ENCODE assay signal across 1 cellular context in the genomic region with DNA sequence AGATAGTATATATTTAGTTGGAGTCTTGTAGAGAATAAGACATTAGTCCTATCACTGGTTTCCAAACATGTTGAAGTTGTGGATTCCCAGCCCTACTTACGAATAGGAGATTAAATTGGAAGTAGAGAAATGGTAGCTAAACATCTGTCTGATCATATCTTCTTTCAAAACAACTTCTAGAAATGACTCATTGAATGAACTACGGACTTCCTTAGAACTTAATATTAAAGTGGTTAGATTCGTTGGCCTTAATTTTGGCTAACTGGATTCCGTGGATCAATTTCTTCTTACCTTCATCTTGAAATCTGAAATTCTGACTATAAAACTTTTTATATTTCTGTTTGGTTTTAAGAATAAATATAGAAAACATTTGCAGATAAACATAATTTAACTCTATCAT.
TF ChIP-seq lines count a peak whose summit lies in the region.

No MANE protein-coding gene starts in this region.

TF ChIP-seq in endothelial cell of umbilical vein, 7 proteins besides CTCF, POLR2A, EP300 and RAD21 (continued from another document):
- TF ChIP-seq, protein P1, sequence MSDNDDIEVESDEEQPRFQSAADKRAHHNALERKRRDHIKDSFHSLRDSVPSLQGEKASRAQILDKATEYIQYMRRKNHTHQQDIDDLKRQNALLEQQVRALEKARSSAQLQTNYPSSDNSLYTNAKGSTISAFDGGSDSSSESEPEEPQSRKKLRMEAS (IDR thresholded peaks at IDR 0.05; ENCODE audit: insufficient read depth, insufficient read length) = no peak
